In genomic region chr5:42750507-42750906, GRCh38 we compare ENCODE assay signal across 18 cellular contexts. TPM values are rescaled to one million over a fixed set of nuclear protein-coding genes. Genes with fewer than 3 reads are reported as not detected.
DNase-seq lines count a peak whose midpoint lies in the region; TF ChIP-seq lines count a peak whose summit lies in the region.
"Had no signal": no experiment of that assay in that cellular context is flagged by ENCODE, and none has a peak within 500 bp of the region (broad histone marks: within the 10 kb centered on the region; RNA-seq: fewer than 3 reads in every experiment).

No MANE protein-coding gene starts in this region.

- H3K9me3 Mint-ChIP-seq in Caco-2 (ENCODE audit: unreplicated experiment): no peaks in the 10 kb centered on the region
- H3K9me3 Mint-ChIP-seq: CD8-positive, alpha-beta T cell; HFFc6 had no signal

- H3K9me3 ChIP-seq in HEK293 (ENCODE audit: control insufficient read depth, insufficient read depth, low read depth, low read length) (no peaks in the 10 kb centered on the region), OCI-LY1 (ENCODE audit: low read length) (no peaks in the 10 kb centered on the region), esophagus (ENCODE audit: control insufficient read depth in 2 of 2, insufficient read depth in 1 of 2, low read depth in 1 of 2, low read length in 1 of 2) (no peaks in the 10 kb centered on the region), Caco-2 (no peaks in the 10 kb centered on the region), hepatocyte (ENCODE audit: low read depth) (no peaks in the 10 kb centered on the region)

- no peaks in the 10 kb centered on the region for H3K27me3 Mint-ChIP-seq in Caco-2 (ENCODE audit: insufficient read depth, unreplicated experiment)

- H2AFZ ChIP-seq in OCI-LY1 (ENCODE audit: low read length): no peak overlapping the region
- no peak overlapping the region for H2AFZ ChIP-seq in hepatocyte
- H2AFZ ChIP-seq: GM23248 had no signal

- H3K27ac Mint-ChIP-seq in Caco-2 (ENCODE audit: unreplicated experiment): no peak overlapping the region
- H3K27ac Mint-ChIP-seq: CD4-positive, CD25-positive, alpha-beta regulatory T cell; CD8-positive, alpha-beta T cell; H9; HFFc6 had no signal

- H4K20me1 ChIP-seq in OCI-LY1 (ENCODE audit: insufficient read depth, low read length) (no peaks in the 10 kb centered on the region), hepatocyte (ENCODE audit: insufficient read depth, poor library complexity, severe bottlenecking) (no peaks in the 10 kb centered on the region)

- no peaks in the 10 kb centered on the region for H3K9me2 ChIP-seq in OCI-LY1 (ENCODE audit: low read depth, low read length)
- no peaks in the 10 kb centered on the region for H3K9me2 ChIP-seq in hepatocyte (replicated peaks; ENCODE audit: insufficient read depth)

- intact Hi-C loops in Caco-2 (cut with micrococcal nuclease; ENCODE audit: unreplicated experiment): loop anchor here (1.0 kb wide), 1 partner anchor 27 kb away; no protein-coding TSS in a partner anchor

- H3K36me3 ChIP-seq in HEK293 (ENCODE audit: control insufficient read depth in 2 of 2, insufficient read depth in 1 of 2, low read length in 2 of 2) (no peaks in the 10 kb centered on the region), OCI-LY1 (ENCODE audit: insufficient read depth, low read length) (no peaks in the 10 kb centered on the region), esophagus (ENCODE audit: control insufficient read depth in 2 of 2, insufficient read depth in 2 of 2, low read length in 1 of 2) (no peaks in the 10 kb centered on the region), Caco-2 (ENCODE audit: control insufficient read depth, insufficient read depth, low read length) (no peaks in the 10 kb centered on the region), hepatocyte (replicated peaks; ENCODE audit: insufficient read depth, low read depth) (no peaks in the 10 kb centered on the region)

- no peaks in the 10 kb centered on the region for H3F3A ChIP-seq in OCI-LY1 (ENCODE audit: insufficient read depth, low read length)

- WGBS in esophagus, 2 donors: 64 to 67% methylated on average over 5 of the region's 5 CpGs
- 91% methylated on average over 5 of the region's 5 CpGs for WGBS in hepatocyte (ENCODE audit: low lambda C conversion rate, missing lambda C conversion rate)

- H3K4me3 Mint-ChIP-seq in Caco-2 (ENCODE audit: unreplicated experiment): no peak overlapping the region
- H3K4me3 Mint-ChIP-seq: CD4-positive, CD25-positive, alpha-beta regulatory T cell; CD8-positive, alpha-beta T cell; H9; HFFc6 had no signal

- H3K4me2 ChIP-seq in OCI-LY1 (ENCODE audit: low read length) (no peak overlapping the region), hepatocyte (no peak overlapping the region)

- CTCF ChIA-PET in HEK293 (lab: Yijun Ruan, JAX): interaction anchor here (1.3 kb wide), 1 partner anchor 11 kb away, joined by 4 read pairs; no protein-coding TSS in a partner anchor
- CTCF ChIA-PET in Caco-2 (lab: Charles Lee): interaction anchor here (0.6 kb wide), 1 partner anchor 26 kb away, joined by 3 read pairs; no protein-coding TSS in a partner anchor

- POLR2A ChIA-PET in HEK293 (lab: Yijun Ruan, JAX): no interaction called here
- POLR2A ChIA-PET in Caco-2 (lab: Charles Lee): no interaction called here

- no TSS peak for BruUV-seq in Caco-2 (replicated peaks; lab: Mats Ljungman, UMichigan)

- H3K9ac ChIP-seq in OCI-LY1 (ENCODE audit: low read length): no peak overlapping the region
- H3K9ac ChIP-seq: GM23248 had no signal

- no peak overlapping the region for H3K27ac ChIP-seq in HEK293 (ENCODE audit: extremely low read depth, low read depth, low read length)
- H3K27ac ChIP-seq in OCI-LY1 (ENCODE audit: low read depth, low read length, poor library complexity, severe bottlenecking): peak overlapping the region; percentile 55
- H3K27ac ChIP-seq in esophagus (ENCODE audit: low read depth in 2 of 2, low read length in 1 of 2): peak overlapping the region; percentile 47 to 79
- H3K27ac ChIP-seq in hepatocyte: no peak overlapping the region
- H3K27ac ChIP-seq: GM23248 had no signal

- no peaks in the 10 kb centered on the region for H3K4me1 Mint-ChIP-seq in Caco-2 (ENCODE audit: low read depth, unreplicated experiment)

- H3K4me3 ChIP-seq in HEK293 (ENCODE audit: low read depth, low read length): no peak overlapping the region
- H3K4me3 ChIP-seq in OCI-LY1 (ENCODE audit: low read depth, low read length, poor library complexity, severe bottlenecking): no peak overlapping the region
- no peak overlapping the region for H3K4me3 ChIP-seq in esophagus (ENCODE audit: low read depth in 1 of 2, low read length in 2 of 2)
- H3K4me3 ChIP-seq in Caco-2 (ENCODE audit: low read depth, low read length): no peak overlapping the region
- no peak overlapping the region for H3K4me3 ChIP-seq in hepatocyte
- H3K4me3 ChIP-seq: GM12878, GM23248 had no signal

- H3K79me2 ChIP-seq in OCI-LY1 (ENCODE audit: insufficient read depth, low read length) (no peaks in the 10 kb centered on the region), hepatocyte (no peaks in the 10 kb centered on the region)

- TF ChIP-seq CTCF in HEK293 (tag by site-specific recombination; IDR thresholded peaks at IDR 0.05) (no peak), OCI-LY1 (IDR thresholded peaks at IDR 0.05; ENCODE audit: low read length) (no peak), Caco-2 (IDR thresholded peaks at IDR 0.05; ENCODE audit: insufficient read depth in 1 of 2, low read depth in 1 of 2, low read length in 1 of 2, severe bottlenecking in 1 of 2, unreplicated experiment in 1 of 2) (no peak), hepatocyte (IDR thresholded peaks at IDR 0.05; ENCODE audit: poor library complexity) (no peak)

- DNase-seq in Caco-2: no peak
- DNase-seq in hepatocyte (ENCODE audit: low spot score): no peak
- DNase-seq in NCI-H1048 (lab: John Stamatoyannopoulos, UW): no peak
- DNase-seq: C1 segment of cervical spinal cord; CD4-positive, CD25-positive, alpha-beta regulatory T cell; CD8-positive, alpha-beta T cell; DMS 273 treated with DMSO at 0.1 percent for 48 hours; DMS79; EL; GDM1; GM23248; H9; HFFc6 had no signal

- H3K27me3 ChIP-seq in OCI-LY1 (ENCODE audit: insufficient read depth, low read length): no peaks in the 10 kb centered on the region
- no peaks in the 10 kb centered on the region for H3K27me3 ChIP-seq in esophagus (ENCODE audit: control insufficient read depth in 1 of 2, insufficient read depth in 2 of 2, low read length in 2 of 2)
- no peaks in the 10 kb centered on the region for H3K27me3 ChIP-seq in Caco-2 (replicated peaks; ENCODE audit: control insufficient read depth, insufficient read depth, low read length)
- no peaks in the 10 kb centered on the region for H3K27me3 ChIP-seq in hepatocyte

- H3K36me3 Mint-ChIP-seq in Caco-2 (ENCODE audit: insufficient read depth, unreplicated experiment): no peaks in the 10 kb centered on the region
- H3K36me3 Mint-ChIP-seq: CD4-positive, CD25-positive, alpha-beta regulatory T cell; CD8-positive, alpha-beta T cell had no signal

- H3K4me1 ChIP-seq in HEK293 (ENCODE audit: control insufficient read depth, insufficient read depth, low read length) (peaks cover 7% of the 10 kb centered on the region; the same call in 1 of the 2 replicates), OCI-LY1 (ENCODE audit: insufficient read depth, low read length, severe bottlenecking) (peaks cover 38% of the 10 kb centered on the region), esophagus (ENCODE audit: control insufficient read depth in 2 of 2, insufficient read depth in 2 of 2, low read length in 1 of 2) (peaks cover 0 to 4% of the 10 kb centered on the region in 2 donors), Caco-2 (no peaks in the 10 kb centered on the region), hepatocyte (ENCODE audit: insufficient read depth) (no peaks in the 10 kb centered on the region)

TF ChIP-seq in HEK293, 187 proteins besides CTCF, POLR2A, EP300 and RAD21:
- TF ChIP-seq EGR2 (tag by site-specific recombination; IDR thresholded peaks at IDR 0.05; ENCODE audit: low read depth) (no peak), ZNF610 (tag by site-specific recombination; IDR thresholded peaks at IDR 0.05; ENCODE audit: borderline replicate concordance) (peak; percentile 95)

RNA-seq across cellular contexts. Expression of gene CCDC152, which starts 6.1 kb away (rescaled TPM):
- polyA plus RNA-seq in esophagus (under 1 TPM; 0.16 to 0.49 TPM), hepatocyte (26.4 and 46.1 TPM in 2 replicates)
- total RNA-seq in Caco-2 (2022) (not detected in 2 replicates), hepatocyte (1.8 and 2.0 TPM in 2 replicates)
- total RNA-seq: A172 had no signal

Comparison
In these comparisons a context has a peak if more than half of its experiments do, and no peak if none do; other contexts are left out.
1. H3K27ac ChIP-seq: peak in OCI-LY1 (single experiment) and esophagus (2 of 2); none in HEK293 (single experiment) and hepatocyte (single experiment).